9 cellular contexts compared by ENCODE assay signal in the genomic region with DNA sequence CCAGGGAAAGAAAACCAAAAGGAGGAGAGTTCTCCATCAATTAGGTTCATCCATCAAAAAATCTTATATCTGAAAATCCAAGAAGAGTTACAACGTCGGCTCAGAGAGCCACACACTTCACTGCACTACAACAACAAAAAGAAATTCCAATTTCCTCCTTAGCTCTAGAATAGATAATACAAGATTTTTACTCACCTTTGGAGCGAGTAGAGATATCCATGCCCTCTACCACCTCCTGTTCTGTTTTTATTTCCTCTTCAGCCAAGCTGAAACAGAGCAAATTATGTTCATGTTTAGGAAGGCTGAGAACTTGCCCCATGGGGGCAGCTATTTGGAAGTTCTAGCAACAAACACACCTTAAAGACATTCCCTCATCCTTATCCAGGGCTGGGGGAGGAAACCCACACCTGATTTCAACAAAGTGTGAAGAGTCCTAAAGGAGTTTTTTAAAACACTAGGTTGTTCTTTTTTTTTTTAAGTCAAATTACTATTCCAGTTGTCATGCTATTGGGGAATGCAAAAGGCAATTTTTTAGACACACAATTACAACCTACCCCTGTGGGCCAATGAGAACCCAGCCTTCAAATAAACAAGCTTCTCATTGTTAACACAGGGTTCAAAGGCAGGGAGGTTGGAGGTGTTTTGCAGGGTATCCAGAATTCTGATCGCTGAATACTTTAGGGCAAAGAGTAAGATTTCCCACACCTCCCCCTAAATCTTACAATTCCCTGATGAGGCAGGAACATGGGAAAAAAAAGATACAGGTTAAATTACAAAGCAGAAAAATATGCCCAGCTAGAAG.
A peak's percentile ranks its signal among the peaks of the same experiment; 100 is the strongest.
DNase-seq lines count a peak whose midpoint lies in the region; ATAC-seq and TF ChIP-seq lines count a peak whose summit lies in the region.
"Had no signal": no experiment of that assay in that cellular context is flagged by ENCODE, and none has a peak within 500 bp of the region (broad histone marks: within the 10 kb centered on the region; RNA-seq: fewer than 3 reads in every experiment).

No MANE protein-coding gene starts in this region.

- no peaks in the 10 kb centered on the region for H3K9me3 ChIP-seq in mucosa of stomach (ENCODE audit: control insufficient read depth, low read length)
- no peaks in the 10 kb centered on the region for H3K9me3 ChIP-seq in tibial artery

- H3K36me3 Mint-ChIP-seq in activated naive CD4-positive, alpha-beta T cell treated with anti-CD3 and anti-CD28 coated beads, Interleukin-2, amount 50 U/mL, for 24 hours: peaks cover 17% of the 10 kb centered on the region

- H3K4me1 Mint-ChIP-seq in activated naive CD4-positive, alpha-beta T cell treated with anti-CD3 and anti-CD28 coated beads, Interleukin-2, amount 50 U/mL, for 24 hours: peaks cover 19% of the 10 kb centered on the region

- no peak for TF ChIP-seq CTCF in coronary artery (IDR thresholded peaks at IDR 0.05)
- no peak for TF ChIP-seq CTCF in tibial artery (IDR thresholded peaks at IDR 0.05)

- peak overlapping the region; percentile 33 for H3K4me3 Mint-ChIP-seq in activated naive CD4-positive, alpha-beta T cell treated with anti-CD3 and anti-CD28 coated beads, Interleukin-2, amount 50 U/mL, for 24 hours

- no peaks in the 10 kb centered on the region for H3K27me3 ChIP-seq in mucosa of stomach (ENCODE audit: control insufficient read depth, insufficient read depth, low read length)
- H3K27me3 ChIP-seq in tibial artery: no peaks in the 10 kb centered on the region

- intact Hi-C loops in tibial artery (cut with DNase I; ENCODE audit: low total_unique reads): no loop called here

- peak overlapping the region; percentile 59 to 81 for H3K27ac ChIP-seq in coronary artery
- peak overlapping the region; percentile 84 to 97 for H3K27ac ChIP-seq in tibial artery

- no peaks in the 10 kb centered on the region for H3K27me3 Mint-ChIP-seq in activated naive CD4-positive, alpha-beta T cell treated with anti-CD3 and anti-CD28 coated beads, Interleukin-2, amount 50 U/mL, for 24 hours

- DNase-seq in activated naive CD4-positive, alpha-beta T cell (lab: John Stamatoyannopoulos, UW): no peak
- no peak for DNase-seq in coronary artery (ENCODE audit: low spot score)
- no peak for DNase-seq in tibial artery
- DNase-seq in AML-193 (lab: John Stamatoyannopoulos, UW): no peak
- DNase-seq in NCI-H2227 (lab: John Stamatoyannopoulos, UW; ENCODE audit: unreplicated experiment): no peak
- DNase-seq: activated CD4-positive, alpha-beta T cell treated with anti-CD3 and anti-CD28 coated beads, Interleukin-2, amount 50 U/mL, for 4 hours had no signal

- peak overlapping the region; percentile 35 for H3K9ac ChIP-seq in mucosa of stomach (ENCODE audit: low read length)

- no peak overlapping the region for H3K4me3 ChIP-seq in coronary artery
- H3K4me3 ChIP-seq in mucosa of stomach (ENCODE audit: low read length): no peak overlapping the region
- H3K4me3 ChIP-seq in tibial artery: no peak overlapping the region

- ATAC-seq in GM21529 (IDR thresholded peaks at IDR 0.05; ENCODE audit: unreplicated experiment): no peak

- H3K27ac Mint-ChIP-seq in activated naive CD4-positive, alpha-beta T cell treated with anti-CD3 and anti-CD28 coated beads, Interleukin-2, amount 50 U/mL, for 24 hours: peak overlapping the region; percentile 30

- peaks cover 10% of the 10 kb centered on the region for H3K36me3 ChIP-seq in mucosa of stomach (ENCODE audit: control insufficient read depth, insufficient read depth, low read length)
- no peaks in the 10 kb centered on the region for H3K36me3 ChIP-seq in tibial artery

- H3K4me1 ChIP-seq in mucosa of stomach (ENCODE audit: control insufficient read depth, insufficient read depth, low read length) (peaks cover 51% of the 10 kb centered on the region), tibial artery (peaks cover 0 to 83% (median 70%) of the 10 kb centered on the region in 4 donors)

- no peaks in the 10 kb centered on the region for H3K9me3 Mint-ChIP-seq in activated naive CD4-positive, alpha-beta T cell treated with anti-CD3 and anti-CD28 coated beads, Interleukin-2, amount 50 U/mL, for 24 hours
